ENCODE assay signal across 15 cellular contexts in genomic region chr4:124206779-124207605, GRCh38.
DNase-seq lines count a peak whose midpoint lies in the region; ATAC-seq and TF ChIP-seq lines count a peak whose summit lies in the region.
"Had no signal": no experiment of that assay in that cellular context is flagged by ENCODE, and none has a peak within 500 bp of the region (broad histone marks: within the 10 kb centered on the region; RNA-seq: fewer than 3 reads in every experiment).

No MANE protein-coding gene starts in this region.

- H3K79me2 ChIP-seq in fibroblast of lung (ENCODE audit: control insufficient read depth, insufficient read depth, low read length) (no peaks in the 10 kb centered on the region), osteoblast (ENCODE audit: insufficient read depth, low read length) (no peaks in the 10 kb centered on the region)

- no peaks in the 10 kb centered on the region for H3K36me3 Mint-ChIP-seq in T-cell
- H3K36me3 Mint-ChIP-seq: activated naive CD8-positive, alpha-beta T cell treated with anti-CD3 and anti-CD28 coated beads for 36 hours had no signal

- H3K4me3 ChIP-seq in fibroblast of lung (replicated peaks in 1 of 4; ENCODE audit: control extremely low read depth in 1 of 4, insufficient read depth in 1 of 4, low read depth in 3 of 4, low read length in 4 of 4) = no peak overlapping the region
- no peak overlapping the region for H3K4me3 ChIP-seq in osteoblast (ENCODE audit: insufficient read depth, low read length)
- H3K4me3 ChIP-seq: BLaER1 treated with 17β-estradiol and CSF1 and Interleukin-3, amounts not matched to agents 10 nM and 100 nM; coronary artery; gastroesophageal sphincter had no signal

- H3K4me1 Mint-ChIP-seq in T-cell = no peaks in the 10 kb centered on the region
- H3K4me1 Mint-ChIP-seq: activated naive CD8-positive, alpha-beta T cell treated with anti-CD3 and anti-CD28 coated beads for 36 hours had no signal

- no peak for ATAC-seq in T-cell (replicated peaks in 1 of 4)
- ATAC-seq in GM21367 (IDR thresholded peaks at IDR 0.05; ENCODE audit: unreplicated experiment) = no peak
- ATAC-seq: gastroesophageal sphincter had no signal

- H2AFZ ChIP-seq in fibroblast of lung (ENCODE audit: low read length) (no peak overlapping the region), osteoblast (ENCODE audit: low read length) (no peak overlapping the region)

- no peak overlapping the region for H3K4me3 Mint-ChIP-seq in T-cell
- H3K4me3 Mint-ChIP-seq: activated naive CD8-positive, alpha-beta T cell treated with anti-CD3 and anti-CD28 coated beads for 36 hours had no signal

- H3K4me1 ChIP-seq in fibroblast of lung (ENCODE audit: control insufficient read depth, extremely low read depth, insufficient read depth, low read length) = peaks cover 3% of the 10 kb centered on the region
- H3K4me1 ChIP-seq in osteoblast (ENCODE audit: insufficient read depth, low read length) = peaks cover 23% of the 10 kb centered on the region
- H3K4me1 ChIP-seq: BLaER1 treated with 17β-estradiol and CSF1 and Interleukin-3, amounts not matched to agents 10 nM and 100 nM had no signal

- DNase-seq in ELR (ENCODE audit: low read depth) (peak; percentile 66), SK-MEL-5 (ENCODE audit: low read depth, low spot score) (peak; percentile 80), fibroblast of lung (ENCODE audit: low read depth in 2 of 2) (peak; percentile 62 to 83), osteoblast (ENCODE audit: insufficient read length, low spot score, missing footprints) (peak; percentile 44), T-cell (no peak)
- DNase-seq in stimulated activated CD4-positive, alpha-beta T cell treated with anti-CD3 and anti-CD28 coated beads, Interleukin-12 subunit alpha, Interleukin-12 subunit beta, amount 100 ng/mL, for 4 hours = no peak
- no peak for DNase-seq in activated CD8-positive, alpha-beta memory T cell treated with anti-CD3 and anti-CD28 coated beads, Interleukin-2, amount 50 U/mL, for 48 hours
- DNase-seq: activated CD4-positive, alpha-beta T cell treated with anti-CD3 and anti-CD28 coated beads for 1 hour; activated naive CD8-positive, alpha-beta T cell treated with anti-CD3 and anti-CD28 coated beads for 36 hours; NCI-H1417; NCI-H446 had no signal

- H3K27me3 Mint-ChIP-seq in T-cell = no peaks in the 10 kb centered on the region
- H3K27me3 Mint-ChIP-seq: activated naive CD8-positive, alpha-beta T cell treated with anti-CD3 and anti-CD28 coated beads for 36 hours had no signal

- no peaks in the 10 kb centered on the region for H4K20me1 ChIP-seq in fibroblast of lung (ENCODE audit: control insufficient read depth, extremely low read depth, insufficient read depth, low read length)
- no peaks in the 10 kb centered on the region for H4K20me1 ChIP-seq in osteoblast (ENCODE audit: insufficient read depth, low read length)
- H4K20me1 ChIP-seq: BLaER1 treated with 17β-estradiol and CSF1 and Interleukin-3, amounts not matched to agents 10 nM and 100 nM had no signal

- no peak overlapping the region for H3K9ac ChIP-seq in fibroblast of lung (ENCODE audit: insufficient read depth, low read length)
- H3K9ac ChIP-seq: BLaER1 treated with 17β-estradiol and CSF1 and Interleukin-3, amounts not matched to agents 10 nM and 100 nM had no signal

- TF ChIP-seq CTCF in fibroblast of lung (conservative IDR thresholded peaks at IDR 0.05 in 1 of 2, IDR thresholded peaks at IDR 0.05 in 1 of 2; ENCODE audit: low read depth in 1 of 2, low read length in 2 of 2) (no peak), osteoblast (IDR thresholded peaks at IDR 0.05; ENCODE audit: extremely low read depth, low read depth, low read length) (no peak)

- CTCF ChIA-PET in T-cell (lab: Charles Lee) = no interaction called here

- H3K27ac ChIP-seq in fibroblast of lung (ENCODE audit: insufficient read depth, low read length) (no peak overlapping the region), osteoblast (ENCODE audit: low read depth, low read length) (no peak overlapping the region)
- H3K27ac ChIP-seq: BLaER1 treated with 17β-estradiol and CSF1 and Interleukin-3, amounts not matched to agents 10 nM and 100 nM; coronary artery; gastroesophageal sphincter had no signal

- no peak overlapping the region for H3K27ac Mint-ChIP-seq in T-cell
- H3K27ac Mint-ChIP-seq: activated naive CD8-positive, alpha-beta T cell treated with anti-CD3 and anti-CD28 coated beads for 36 hours had no signal

- H3K27me3 ChIP-seq in fibroblast of lung (ENCODE audit: control insufficient read depth, insufficient read depth, low read length) (no peaks in the 10 kb centered on the region), osteoblast (ENCODE audit: insufficient read depth, low read length) (no peaks in the 10 kb centered on the region)
- H3K27me3 ChIP-seq: BLaER1 treated with 17β-estradiol and CSF1 and Interleukin-3, amounts not matched to agents 10 nM and 100 nM; gastroesophageal sphincter had no signal

- POLR2A ChIA-PET in T-cell (lab: Charles Lee) = no interaction called here

- H3K9me3 ChIP-seq in fibroblast of lung (ENCODE audit: control insufficient read depth, insufficient read depth, low read depth, low read length) = no peaks in the 10 kb centered on the region
- H3K9me3 ChIP-seq in osteoblast (ENCODE audit: low read depth, low read length) = no peaks in the 10 kb centered on the region
- H3K9me3 ChIP-seq: BLaER1 treated with 17β-estradiol and CSF1 and Interleukin-3, amounts not matched to agents 10 nM and 100 nM; gastroesophageal sphincter had no signal

- H3K36me3 ChIP-seq in fibroblast of lung (ENCODE audit: control insufficient read depth, insufficient read depth, low read length) = no peaks in the 10 kb centered on the region
- H3K36me3 ChIP-seq in osteoblast (ENCODE audit: insufficient read depth, low read length) = no peaks in the 10 kb centered on the region
- H3K36me3 ChIP-seq: BLaER1 treated with 17β-estradiol and CSF1 and Interleukin-3, amounts not matched to agents 10 nM and 100 nM; gastroesophageal sphincter had no signal

- H3K4me2 ChIP-seq in fibroblast of lung (ENCODE audit: extremely low read depth, insufficient read depth, low read length) = no peak overlapping the region
- no peak overlapping the region for H3K4me2 ChIP-seq in osteoblast (ENCODE audit: insufficient read depth, low read length)
- H3K4me2 ChIP-seq: BLaER1 treated with 17β-estradiol and CSF1 and Interleukin-3, amounts not matched to agents 10 nM and 100 nM had no signal

- in situ Hi-C loops in SK-MEL-5 (cut with HindIII; ENCODE audit: low pct_unique_long_range_greater_than_20kb, low sequenced_read_pairs) = no loop called here

- peaks cover 0 to 4% (median 2%) of the 10 kb centered on the region in 3 donors for H3K9me3 Mint-ChIP-seq in T-cell
- H3K9me3 Mint-ChIP-seq: activated naive CD8-positive, alpha-beta T cell treated with anti-CD3 and anti-CD28 coated beads for 36 hours had no signal

Comparison
In these comparisons a context has a peak if more than half of its experiments do, and no peak if none do; other contexts are left out.
1. DNase-seq: peak in ELR (single experiment), SK-MEL-5 (single experiment), fibroblast of lung (2 of 2) and osteoblast (single experiment); none in T-cell (0 of 34), stimulated activated CD4-positive, alpha-beta T cell treated with anti-CD3 and anti-CD28 coated beads, Interleukin-12 subunit alpha, Interleukin-12 subunit beta, amount 100 ng/mL, for 4 hours (single experiment) and activated CD8-positive, alpha-beta memory T cell treated with anti-CD3 and anti-CD28 coated beads, Interleukin-2, amount 50 U/mL, for 48 hours (single experiment).